ENCODE assay signal across 10 cellular contexts in the genomic region with DNA sequence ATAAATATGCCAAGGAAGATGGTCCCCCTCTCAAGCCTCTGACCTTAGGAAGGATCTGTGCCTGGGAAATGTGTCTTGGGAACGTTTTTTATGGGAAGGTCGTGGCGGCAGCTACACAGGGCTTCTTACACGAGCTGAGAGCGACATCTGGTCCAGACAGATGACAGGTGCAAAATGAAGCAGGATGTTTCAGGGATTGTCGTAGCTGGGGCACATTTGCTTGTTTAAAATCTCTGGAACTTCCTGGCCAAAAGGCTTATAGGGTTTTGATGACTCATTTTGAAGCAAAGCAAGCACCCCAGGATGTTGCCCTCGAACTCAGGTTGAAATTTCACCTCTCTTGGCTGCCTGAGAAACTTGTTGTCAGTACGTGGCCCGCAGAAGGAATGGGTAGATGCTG.
DNase-seq lines count a peak whose midpoint lies in the region; ATAC-seq and TF ChIP-seq lines count a peak whose summit lies in the region.
"Had no signal": no experiment of that assay in that cellular context is flagged by ENCODE, and none has a peak within 500 bp of the region (broad histone marks: within the 10 kb centered on the region; RNA-seq: fewer than 3 reads in every experiment).

No MANE protein-coding gene starts in this region.

- peak overlapping the region; percentile 63 for H3K27ac Mint-ChIP-seq in memory B cell

- in situ Hi-C loops in Caki2 (cut with HindIII; ENCODE audit: low pct_unique_long_range_greater_than_20kb, low sequenced_read_pairs), result no loop called here

- DNase-seq in Caki2 (ENCODE audit: low read depth) (peak; percentile 69), NCI-H146 (lab: John Stamatoyannopoulos, UW) (peak; percentile 71), SHP77 treated with DMSO at 0.1 percent for 48 hours (lab: John Stamatoyannopoulos, UW) (peak; percentile 66), memory B cell (ENCODE audit: low spot score in 2 of 2) (no peak), GM10248 (ENCODE audit: extremely low spot score) (no peak)
- DNase-seq: adrenal gland, KG1 had no signal

- H3K27me3 Mint-ChIP-seq in memory B cell, result no peaks in the 10 kb centered on the region

- POLR2A ChIA-PET in GM10248 (lab: Yijun Ruan, JAX), result no interaction called here

- TF ChIP-seq CTCF in GM10248 (IDR thresholded peaks at IDR 0.05; ENCODE audit: control extremely low read depth, extremely low read depth, low read depth, missing control alignments), result no peak

- ATAC-seq in memory B cell (ENCODE audit: low read depth) (no peak), GM19395 (IDR thresholded peaks at IDR 0.05; ENCODE audit: unreplicated experiment) (no peak), GM18867 (IDR thresholded peaks at IDR 0.05; ENCODE audit: unreplicated experiment) (no peak), HG03442 (IDR thresholded peaks at IDR 0.05; ENCODE audit: unreplicated experiment) (no peak)

- CTCF ChIA-PET in GM10248 (lab: Yijun Ruan, JAX), result interaction anchor here (1.5 to 3.1 kb wide), 2 partner anchors 31 to 190 kb away, joined by 3 to 7 read pairs; no protein-coding TSS in a partner anchor

- H3K4me1 Mint-ChIP-seq in memory B cell, result peaks cover 39% of the 10 kb centered on the region

- no peaks in the 10 kb centered on the region for H3K9me3 Mint-ChIP-seq in memory B cell

- H3K4me3 Mint-ChIP-seq in memory B cell, result peak overlapping the region; percentile 5

- peaks cover 3% of the 10 kb centered on the region for H3K36me3 Mint-ChIP-seq in memory B cell

Comparison
In these comparisons a context has a peak if more than half of its experiments do, and no peak if none do; other contexts are left out.
1. DNase-seq: peak in Caki2 (single experiment), NCI-H146 (single experiment) and SHP77 treated with DMSO at 0.1 percent for 48 hours (single experiment); none in memory B cell (0 of 2) and GM10248 (single experiment).